20 cellular contexts compared by ENCODE assay signal in genomic region chr20:36784900-36785299, GRCh38. TPM values are rescaled to one million over a fixed set of nuclear protein-coding genes. Genes with fewer than 3 reads are reported as not detected.
DNase-seq lines count a peak whose midpoint lies in the region; ATAC-seq, FAIRE-seq and TF ChIP-seq lines count a peak whose summit lies in the region.
"Had no signal": no experiment of that assay in that cellular context is flagged by ENCODE, and none has a peak within 500 bp of the region (broad histone marks: within the 10 kb centered on the region; RNA-seq: fewer than 3 reads in every experiment).

No MANE protein-coding gene starts in this region.

- no peak overlapping the region for H3K4me3 Mint-ChIP-seq in T-helper 17 cell
- H3K4me3 Mint-ChIP-seq in activated T-cell treated with anti-CD3 and anti-CD28 coated beads, Interleukin-2, amount 50 U/mL, for 24 hours: no peak overlapping the region
- H3K4me3 Mint-ChIP-seq: activated CD4-positive, alpha-beta T cell treated with anti-CD3 and anti-CD28 coated beads, Interleukin-2, amount 10 ng/mL, durations not matched to agents 7 days and 5 days; neural progenitor cell had no signal

- no peak for FAIRE-seq in H54 (lab: Jason Lieb, UNC)
- FAIRE-seq: urothelium cell line had no signal

- peaks cover 2% of the 10 kb centered on the region for H3K4me1 Mint-ChIP-seq in T-helper 17 cell
- H3K4me1 Mint-ChIP-seq in activated T-cell treated with anti-CD3 and anti-CD28 coated beads, Interleukin-2, amount 50 U/mL, for 24 hours (ENCODE audit: low read depth): no peaks in the 10 kb centered on the region
- H3K4me1 Mint-ChIP-seq: activated CD4-positive, alpha-beta T cell treated with anti-CD3 and anti-CD28 coated beads, Interleukin-2, amount 10 ng/mL, durations not matched to agents 7 days and 5 days; neural progenitor cell had no signal

- in situ Hi-C loops in ACHN (cut with HindIII; ENCODE audit: low pct_ligation_motif_present, low pct_unique_long_range_greater_than_20kb, low sequenced_read_pairs): no loop called here

- ATAC-seq in T-helper 17 cell (no peak), Right ventricle myocardium superior (ENCODE audit: poor library complexity) (peak; percentile 91), GM19452 (IDR thresholded peaks at IDR 0.05; ENCODE audit: unreplicated experiment) (no peak)
- ATAC-seq: mucosa of descending colon had no signal

- H3K27ac Mint-ChIP-seq in T-helper 17 cell: peak overlapping the region; percentile 54
- no peak overlapping the region for H3K27ac Mint-ChIP-seq in activated T-cell treated with anti-CD3 and anti-CD28 coated beads, Interleukin-2, amount 50 U/mL, for 24 hours
- H3K27ac Mint-ChIP-seq: activated CD4-positive, alpha-beta T cell treated with anti-CD3 and anti-CD28 coated beads, Interleukin-2, amount 10 ng/mL, durations not matched to agents 7 days and 5 days; neural progenitor cell had no signal

- DNase-seq in AG08395 (ENCODE audit: low spot score) (peak; percentile 36), T-helper 17 cell (no peak), Right ventricle myocardium superior (peak; percentile 65), myocyte (ENCODE audit: low read depth) (peak; percentile 69), ACHN (no peak), H54 (ENCODE audit: insufficient read length, low spot score) (no peak)
- DNase-seq in activated T-cell treated with anti-CD3 and anti-CD28 coated beads, Interleukin-2, amount 50 U/mL, for 24 hours: no peak
- DNase-seq: activated CD4-positive, alpha-beta T cell treated with anti-CD3 and anti-CD28 coated beads, Interleukin-2, amount 10 ng/mL, durations not matched to agents 7 days and 5 days; activated effector memory CD4-positive, alpha-beta T cell treated with Interleukin-2 at 50 U/mL for 16 hours; dorsolateral prefrontal cortex; KBM-7; mucosa of descending colon; MV-4-11; NCI-H187; PC-9; stimulated activated CD4-positive, alpha-beta T cell treated with anti-CD3 and anti-CD28 coated beads, Interleukin-12 subunit alpha, Interleukin-12 subunit beta, amount 100 ng/mL, for 4 hours had no signal

- H3K9me3 Mint-ChIP-seq in activated T-cell treated with anti-CD3 and anti-CD28 coated beads, Interleukin-2, amount 50 U/mL, for 24 hours: no peaks in the 10 kb centered on the region
- H3K9me3 Mint-ChIP-seq: activated CD4-positive, alpha-beta T cell treated with anti-CD3 and anti-CD28 coated beads, Interleukin-2, amount 10 ng/mL, durations not matched to agents 7 days and 5 days; neural progenitor cell had no signal

- peaks cover 15% of the 10 kb centered on the region for H3K27me3 Mint-ChIP-seq in T-helper 17 cell
- no peaks in the 10 kb centered on the region for H3K27me3 Mint-ChIP-seq in activated T-cell treated with anti-CD3 and anti-CD28 coated beads, Interleukin-2, amount 50 U/mL, for 24 hours
- H3K27me3 Mint-ChIP-seq: activated CD4-positive, alpha-beta T cell treated with anti-CD3 and anti-CD28 coated beads, Interleukin-2, amount 10 ng/mL, durations not matched to agents 7 days and 5 days had no signal

- no peaks in the 10 kb centered on the region for H3K9me3 ChIP-seq in T-helper 17 cell (ENCODE audit: control insufficient read depth, low read length, poor library complexity, severe bottlenecking)
- H3K9me3 ChIP-seq: mucosa of descending colon, SJSA1 had no signal

- peaks cover 2% of the 10 kb centered on the region for H3K36me3 Mint-ChIP-seq in T-helper 17 cell (ENCODE audit: low read depth)
- no peaks in the 10 kb centered on the region for H3K36me3 Mint-ChIP-seq in activated T-cell treated with anti-CD3 and anti-CD28 coated beads, Interleukin-2, amount 50 U/mL, for 24 hours (ENCODE audit: low read depth)

- no peak for TF ChIP-seq POLR2A in H54 (IDR thresholded peaks at IDR 0.05; ENCODE audit: low read depth, low read length)

- intact Hi-C loops in Right ventricle myocardium superior (cut with DNase I): no loop called here

RNA-seq across cellular contexts. Expression of gene DSN1, which starts 11.3 kb away (rescaled TPM):
- total RNA-seq in T-helper 17 cell (1 to 10 TPM; 9.0 to 9.7 TPM), Right ventricle myocardium superior (3.5 TPM), myocyte (4.6 and 8.4 TPM in 2 replicates)
- 3.8 TPM for polyA plus RNA-seq in myocyte (2012)

RNA-seq across cellular contexts. Expression of gene NDRG3, which starts 39.0 kb away (rescaled TPM):
- total RNA-seq in T-helper 17 cell: 10 to 100 TPM; 25.5 to 26.0 TPM
- total RNA-seq in Right ventricle myocardium superior: 27.5 TPM
- total RNA-seq in myocyte: 13.3 and 15.6 TPM in 2 replicates
- polyA plus RNA-seq in myocyte (2012): 22.6 TPM

Comparison
In these comparisons a context has a peak if more than half of its experiments do, and no peak if none do; other contexts are left out.
1. DNase-seq: peak in AG08395 (single experiment), Right ventricle myocardium superior (single experiment) and myocyte (single experiment); none in T-helper 17 cell (0 of 3), ACHN (single experiment), H54 (single experiment) and activated T-cell treated with anti-CD3 and anti-CD28 coated beads, Interleukin-2, amount 50 U/mL, for 24 hours (single experiment).